Comparison of ENCODE assay signal across 21 cellular contexts in genomic region chr5:2696156-2696807, GRCh38. TPM values are rescaled to one million over a fixed set of nuclear protein-coding genes. Genes with fewer than 3 reads are reported as not detected.
"Had no signal": no experiment of that assay in that cellular context is flagged by ENCODE, and none has a peak within 500 bp of the region (broad histone marks: within the 10 kb centered on the region; RNA-seq: fewer than 3 reads in every experiment).

No MANE protein-coding gene starts in this region.

- H3K9me3 ChIP-seq: ascending aorta, body of pancreas, Peyer's patch had no signal

- H3K27me3 Mint-ChIP-seq: activated naive CD4-positive, alpha-beta T cell treated with anti-CD3 and anti-CD28 coated beads, Interleukin-2, amount 50 U/mL, for 24 hours; central memory CD8-positive, alpha-beta T cell had no signal

- H3K9me3 Mint-ChIP-seq: T-helper 1 cell treated with Interleukin-12 subunit alpha and Interleukin-12 subunit beta and Interleukin-4 antibody, amounts not matched to agents 30 μg/mL and 1 μg/mL, for 36 hours had no signal

- H3K36me3 ChIP-seq: ascending aorta, Peyer's patch had no signal

- H3K4me3 ChIP-seq: ascending aorta, body of pancreas, Peyer's patch had no signal

- H3K36me3 Mint-ChIP-seq: activated naive CD4-positive, alpha-beta T cell treated with anti-CD3 and anti-CD28 coated beads, Interleukin-2, amount 50 U/mL, for 24 hours; WTC11 had no signal

- H3K4me1 Mint-ChIP-seq: activated naive CD4-positive, alpha-beta T cell treated with anti-CD3 and anti-CD28 coated beads, Interleukin-2, amount 50 U/mL, for 24 hours; central memory CD8-positive, alpha-beta T cell had no signal

- DNase-seq: activated CD4-positive, alpha-beta T cell treated with anti-CD3 and anti-CD28 coated beads for 48 hours; activated CD4-positive, alpha-beta T cell treated with anti-CD3 and anti-CD28 coated beads, Interleukin-2, amount 50 U/mL, for 4 hours; activated CD4-positive, CD25-positive, alpha-beta regulatory T cell treated with anti-CD3 and anti-CD28 coated beads, Interleukin-2, amount 50 U/mL, for 72 hours; activated CD8-positive, alpha-beta memory T cell treated with anti-CD3 and anti-CD28 coated beads, Interleukin-2, amount 50 U/mL, for 48 hours; activated CD8-positive, alpha-beta T cell treated with anti-CD3 and anti-CD28 coated beads, Interleukin-2, amount 10 ng/mL, durations not matched to agents 7 days and 5 days; activated T-cell treated with anti-CD3 and anti-CD28 coated beads, Interleukin-2, amount 50 U/mL, for 1 hour; body of pancreas; MM.1S; NCI-H1105; NCI-H1436; NCI-H1694 treated with DMSO at 0.1 percent for 48 hours; NCI-H2029 treated with DMSO at 0.1 percent for 48 hours; NCI-H510A treated with DMSO at 0.1 percent for 48 hours; NCI-H69; Peyer's patch; SHP77 treated with DMSO at 0.1 percent for 48 hours had no signal

- H3K4me1 ChIP-seq: ascending aorta, body of pancreas, Peyer's patch had no signal

- H3K27ac ChIP-seq: ascending aorta, body of pancreas, Peyer's patch had no signal

- ATAC-seq: activated CD8-positive, alpha-beta T cell treated with anti-CD3 and anti-CD28 coated beads, Interleukin-2, amount 10 ng/mL, durations not matched to agents 7 days and 5 days; body of pancreas; WTC11 had no signal

- H3K27me3 ChIP-seq: ascending aorta, body of pancreas, Peyer's patch had no signal

- H3K4me3 Mint-ChIP-seq: activated CD8-positive, alpha-beta T cell treated with anti-CD3 and anti-CD28 coated beads, Interleukin-2, amount 10 ng/mL, durations not matched to agents 7 days and 5 days; activated naive CD4-positive, alpha-beta T cell treated with anti-CD3 and anti-CD28 coated beads, Interleukin-2, amount 50 U/mL, for 24 hours; central memory CD8-positive, alpha-beta T cell; T-helper 1 cell treated with Interleukin-12 subunit alpha and Interleukin-12 subunit beta and Interleukin-4 antibody, amounts not matched to agents 30 μg/mL and 1 μg/mL, for 36 hours; WTC11 had no signal

- H3K27ac Mint-ChIP-seq: activated CD8-positive, alpha-beta T cell treated with anti-CD3 and anti-CD28 coated beads, Interleukin-2, amount 10 ng/mL, durations not matched to agents 7 days and 5 days; activated naive CD4-positive, alpha-beta T cell treated with anti-CD3 and anti-CD28 coated beads, Interleukin-2, amount 50 U/mL, for 24 hours; T-helper 1 cell treated with Interleukin-12 subunit alpha and Interleukin-12 subunit beta and Interleukin-4 antibody, amounts not matched to agents 30 μg/mL and 1 μg/mL, for 36 hours; WTC11 had no signal

RNA-seq across cellular contexts. Expression of gene IRX2, which starts 55.2 kb away (rescaled TPM):
- total RNA-seq: activated CD8-positive, alpha-beta T cell treated with anti-CD3 and anti-CD28 coated beads, Interleukin-2, amount 10 ng/mL, durations not matched to agents 7 days and 5 days; ascending aorta; Peyer's patch had no signal
